Comparison of ENCODE assay signal across 26 cellular contexts in genomic region chr7:51660516-51660915, GRCh38.
"Had no signal": no experiment of that assay in that cellular context is flagged by ENCODE, and none has a peak within 500 bp of the region (broad histone marks: within the 10 kb centered on the region; RNA-seq: fewer than 3 reads in every experiment).

No MANE protein-coding gene starts in this region.

- H3K4me1 ChIP-seq: stomach, suprapubic skin, testis, thyroid gland, tibial artery, tibial nerve, transverse colon, upper lobe of left lung, upper lobe of right lung, uterus, vagina had no signal

- DNase-seq: stimulated activated CD4-positive, alpha-beta T cell treated with anti-CD3 and anti-CD28 coated beads, Interleukin-2, amount 100 ng/mL, for 48 hours; stimulated activated CD4-positive, alpha-beta T cell treated with anti-CD3 and anti-CD28 coated beads, Interleukin-4, amount 100 ng/mL, for 1 hour; stimulated activated CD4-positive, alpha-beta T cell treated with anti-CD3 and anti-CD28 coated beads, Interleukin-4, amount 100 ng/mL, for 24 hours; stimulated activated CD4-positive, alpha-beta T cell treated with anti-CD3 and anti-CD28 coated beads, Interleukin-4, amount 100 ng/mL, for 4 hours; stimulated activated CD8-positive, alpha-beta memory T cell treated with anti-CD3 and anti-CD28 coated beads, Interleukin-4, amount 100 ng/mL, for 48 hours; stimulated activated naive B cell treated with anti-CD40 and anti-IgM and Interleukin-4, amounts not matched to agents 10 μg/mL and 1 μg/mL and 100 μg/mL, for 72 hours; stimulated activated naive CD4-positive, alpha-beta T cell; stimulated activated naive CD4-positive, alpha-beta T cell treated with Interleukin-2 at 50 U/mL for 16 hours; stimulated activated naive CD8-positive, alpha-beta T cell treated with anti-CD3 and anti-CD28 coated beads, Interleukin-15, amount 100 ng/mL, for 72 hours; stimulated activated naive CD8-positive, alpha-beta T cell treated with anti-CD3 and anti-CD28 coated beads, Interleukin-15, Interleukin-2, amounts not matched to agents 100 U/mL and 50 U/mL, for 24 hours; stomach; substantia nigra; testis; thyroid gland; tibial artery; transverse colon; trophoblast cell; upper lobe of right lung; uterus had no signal

- H3K27ac ChIP-seq: stomach, suprapubic skin, testis, thoracic aorta, thyroid gland, tibial artery, tibial nerve, transverse colon, upper lobe of left lung, upper lobe of right lung, uterus, vagina had no signal

- H3K9me3 ChIP-seq: stomach, suprapubic skin, testis, thoracic aorta, thyroid gland, tibial artery, tibial nerve, transverse colon, upper lobe of left lung, upper lobe of right lung, uterus, vagina had no signal

- H3K36me3 ChIP-seq: stomach, suprapubic skin, thoracic aorta, thyroid gland, tibial artery, tibial nerve, transverse colon, upper lobe of left lung, upper lobe of right lung, uterus, vagina had no signal

- H3K4me3 ChIP-seq: stomach, suprapubic skin, testis, thoracic aorta, thyroid gland, tibial artery, tibial nerve, transverse colon, upper lobe of left lung, upper lobe of right lung, uterus, vagina had no signal

- ATAC-seq: stimulated activated effector memory CD8-positive, alpha-beta T cell treated with anti-CD3 and anti-CD28 coated beads, Interleukin-12 subunit alpha, Interleukin-12 subunit beta, amount 100 ng/mL, for 72 hours; stimulated activated memory B cell treated with anti-CD40 and anti-IgM and Interleukin-4, amounts not matched to agents 10 μg/mL and 1 μg/mL and 100 μg/mL, for 72 hours; stimulated activated naive B cell treated with anti-CD40 and anti-IgM and Interleukin-4, amounts not matched to agents 10 μg/mL and 1 μg/mL and 100 μg/mL, for 72 hours; stimulated activated naive CD8-positive, alpha-beta T cell treated with anti-CD3 and anti-CD28 coated beads, Interleukin-15, amount 100 ng/mL, for 72 hours; stimulated activated naive CD8-positive, alpha-beta T cell treated with anti-CD3 and anti-CD28 coated beads, Interleukin-15, Interleukin-2, amounts not matched to agents 100 U/mL and 50 U/mL, for 24 hours; upper lobe of right lung had no signal

- H3K27me3 ChIP-seq: stomach, suprapubic skin, testis, thyroid gland, tibial artery, tibial nerve, transverse colon, upper lobe of left lung, upper lobe of right lung, uterus, vagina had no signal
